Comparison of ENCODE assay signal across 17 cellular contexts in genomic region chr2:106028192-106028591, GRCh38.
DNase-seq lines count a peak whose midpoint lies in the region; FAIRE-seq and TF ChIP-seq lines count a peak whose summit lies in the region.
"Had no signal": no experiment of that assay in that cellular context is flagged by ENCODE, and none has a peak within 500 bp of the region (broad histone marks: within the 10 kb centered on the region; RNA-seq: fewer than 3 reads in every experiment).

No MANE protein-coding gene starts in this region.

- H3K27me3 ChIP-seq in Loucy (ENCODE audit: insufficient read depth, low read length, poor library complexity, severe bottlenecking) (no peaks in the 10 kb centered on the region), bronchial epithelial cell (ENCODE audit: control insufficient read depth, insufficient read depth, low read length) (peaks cover 4% of the 10 kb centered on the region), neuronal stem cell (ENCODE audit: control insufficient read depth in 3 of 3, insufficient read depth in 3 of 3, low read depth in 1 of 3, low read length in 3 of 3) (peaks cover 0 to 8% (median 0%) of the 10 kb centered on the region in 3 experiments), prostate gland (replicated peaks; ENCODE audit: insufficient read depth) (no peaks in the 10 kb centered on the region)
- H3K27me3 ChIP-seq: BLaER1 had no signal

- H3K79me2 ChIP-seq in Loucy (ENCODE audit: insufficient read depth, low read length), result no peaks in the 10 kb centered on the region

- H3K79me1 ChIP-seq in neuronal stem cell (ENCODE audit: low read depth, low read length), result no peaks in the 10 kb centered on the region

- H3K18ac ChIP-seq in neuronal stem cell (ENCODE audit: low read length), result no peak overlapping the region

- H3K27ac Mint-ChIP-seq in activated CD4-positive, alpha-beta T cell treated with anti-CD3 and anti-CD28 coated beads, Interleukin-2, amount 10 ng/mL, durations not matched to agents 7 days and 5 days, result peak overlapping the region; percentile 55
- no peak overlapping the region for H3K27ac Mint-ChIP-seq in mesothelial cell of epicardium

- H3K9ac ChIP-seq in Loucy (ENCODE audit: low read depth, low read length, poor library complexity, severe bottlenecking) (no peak overlapping the region), neuronal stem cell (ENCODE audit: low read depth, low read length, poor library complexity) (no peak overlapping the region)
- H3K9ac ChIP-seq: BLaER1 had no signal

- peaks cover 4% of the 10 kb centered on the region for H3K9me3 Mint-ChIP-seq in activated CD4-positive, alpha-beta T cell treated with anti-CD3 and anti-CD28 coated beads, Interleukin-2, amount 10 ng/mL, durations not matched to agents 7 days and 5 days
- H3K9me3 Mint-ChIP-seq in mesothelial cell of epicardium, result peaks cover 3% of the 10 kb centered on the region

- H3K23ac ChIP-seq in neuronal stem cell (ENCODE audit: low read depth, low read length, poor library complexity), result no peak overlapping the region

- H3K4me3 ChIP-seq in Loucy (ENCODE audit: low read length, poor library complexity, severe bottlenecking), result no peak overlapping the region
- no peak overlapping the region for H3K4me3 ChIP-seq in bronchial epithelial cell (ENCODE audit: low read depth, low read length)
- H3K4me3 ChIP-seq in neuronal stem cell (ENCODE audit: low read length in 2 of 2), result no peak overlapping the region
- no peak overlapping the region for H3K4me3 ChIP-seq in prostate gland
- H3K4me3 ChIP-seq: BLaER1 had no signal

- peaks cover 19% of the 10 kb centered on the region for H3K4me1 Mint-ChIP-seq in activated CD4-positive, alpha-beta T cell treated with anti-CD3 and anti-CD28 coated beads, Interleukin-2, amount 10 ng/mL, durations not matched to agents 7 days and 5 days
- peaks cover 31% of the 10 kb centered on the region for H3K4me1 Mint-ChIP-seq in mesothelial cell of epicardium

- peaks cover 5% of the 10 kb centered on the region for H3K4me1 ChIP-seq in Loucy (ENCODE audit: insufficient read depth, low read length, poor library complexity, severe bottlenecking)
- H3K4me1 ChIP-seq in neuronal stem cell (ENCODE audit: control insufficient read depth in 2 of 2, insufficient read depth in 1 of 2, low read depth in 1 of 2, low read length in 2 of 2), result no peaks in the 10 kb centered on the region
- H3K4me1 ChIP-seq in prostate gland (replicated peaks), result no peaks in the 10 kb centered on the region
- H3K4me1 ChIP-seq: BLaER1 had no signal

- H2BK120ac ChIP-seq in neuronal stem cell (ENCODE audit: low read depth, low read length), result no peak overlapping the region

- peak; percentile 91 for FAIRE-seq in bronchial epithelial cell (lab: Jason Lieb, UNC)
- FAIRE-seq: HepG2 had no signal

- H3K9me2 ChIP-seq in Loucy (replicated peaks; ENCODE audit: low read depth, low read length), result no peaks in the 10 kb centered on the region

- POLR2A ChIA-PET in activated CD4-positive, alpha-beta T cell treated with anti-CD3 and anti-CD28 coated beads, Interleukin-2, amount 10 ng/mL, durations not matched to agents 7 days and 5 days (lab: Charles Lee), result no interaction called here

- no peaks in the 10 kb centered on the region for H4K20me1 ChIP-seq in Loucy (ENCODE audit: insufficient read depth, low read length, poor library complexity, severe bottlenecking)
- H4K20me1 ChIP-seq: BLaER1 had no signal

- no CpG with 5 or more reads among the region's 4 CpGs for WGBS in neuronal stem cell (ENCODE audit: extremely low coverage in 2 of 2, insufficient read length in 2 of 2, insufficient replicate concordance in 1 of 2), 2 donors
- WGBS in prostate gland, result 90% methylated on average over 4 of the region's 4 CpGs

- no peak overlapping the region for H3K27ac ChIP-seq in neuronal stem cell (replicated peaks; ENCODE audit: low read length)
- H3K27ac ChIP-seq in prostate gland, result no peak overlapping the region
- H3K27ac ChIP-seq: BLaER1 had no signal

- no peak for DNase-seq in activated CD4-positive, alpha-beta T cell treated with anti-CD3 and anti-CD28 coated beads, Interleukin-2, amount 10 ng/mL, durations not matched to agents 7 days and 5 days
- no peak for DNase-seq in activated CD4-positive, alpha-beta T cell treated with anti-CD3 and anti-CD28 coated beads for 1 hour
- DNase-seq in bronchial epithelial cell (ENCODE audit: low read depth), result no peak
- DNase-seq in neuronal stem cell (ENCODE audit: low spot score), result no peak
- DNase-seq in prostate gland (ENCODE audit: low spot score), result no peak
- DNase-seq in mesothelial cell of epicardium (ENCODE audit: low spot score in 2 of 2, unreplicated experiment in 2 of 2), result no peak
- DNase-seq in NCI-H187 treated with DMSO at 0.1 percent for 48 hours (lab: John Stamatoyannopoulos, UW), result no peak
- DNase-seq: 8988T, COR-L47, DMS153, H7, NCI-H1105 treated with DMSO at 0.1 percent for 48 hours, NCI-H187, NCI-H774 had no signal

- intact Hi-C loops in prostate gland (cut with DNase I), result loop anchor here (5.0 to 10.0 kb wide), 2 partner anchors 59 to 167 kb away; partner anchors contain the start of gene UXS1

- no peak overlapping the region for H3K4me3 Mint-ChIP-seq in activated CD4-positive, alpha-beta T cell treated with anti-CD3 and anti-CD28 coated beads, Interleukin-2, amount 10 ng/mL, durations not matched to agents 7 days and 5 days
- no peak overlapping the region for H3K4me3 Mint-ChIP-seq in mesothelial cell of epicardium

- TF ChIP-seq CTCF in Loucy (conservative IDR thresholded peaks at IDR 0.05; ENCODE audit: low read length) (no peak), bronchial epithelial cell (IDR thresholded peaks at IDR 0.05; ENCODE audit: insufficient read depth, low read length, severe bottlenecking) (no peak), prostate gland (IDR thresholded peaks at IDR 0.05) (no peak), mesothelial cell of epicardium (IDR thresholded peaks at IDR 0.05; ENCODE audit: unreplicated experiment) (no peak)

- peaks cover 5% of the 10 kb centered on the region for H3K27me3 Mint-ChIP-seq in activated CD4-positive, alpha-beta T cell treated with anti-CD3 and anti-CD28 coated beads, Interleukin-2, amount 10 ng/mL, durations not matched to agents 7 days and 5 days
- H3K27me3 Mint-ChIP-seq in mesothelial cell of epicardium (ENCODE audit: low read depth), result peaks cover 10% of the 10 kb centered on the region

- H3F3A ChIP-seq in Loucy (ENCODE audit: low read depth), result no peaks in the 10 kb centered on the region

- H2BK12ac ChIP-seq in neuronal stem cell (ENCODE audit: low read length), result no peak overlapping the region

- H3K4ac ChIP-seq in neuronal stem cell (ENCODE audit: low read length), result no peak overlapping the region

- CTCF ChIA-PET in activated CD4-positive, alpha-beta T cell treated with anti-CD3 and anti-CD28 coated beads, Interleukin-2, amount 10 ng/mL, durations not matched to agents 7 days and 5 days (lab: Charles Lee), result interaction anchor here (1.6 kb wide), 1 partner anchor 8 kb away, joined by 3 read pairs; no protein-coding TSS in a partner anchor

- H3K14ac ChIP-seq in neuronal stem cell (ENCODE audit: low read length), result no peak overlapping the region

- H3K36me3 ChIP-seq in Loucy (ENCODE audit: insufficient read depth, low read length) (no peaks in the 10 kb centered on the region), bronchial epithelial cell (ENCODE audit: control insufficient read depth, insufficient read depth, low read length) (no peaks in the 10 kb centered on the region), neuronal stem cell (replicated peaks in 1 of 2; ENCODE audit: control insufficient read depth in 2 of 2, insufficient read depth in 2 of 2, low read length in 2 of 2) (no peaks in the 10 kb centered on the region), prostate gland (no peaks in the 10 kb centered on the region)
- H3K36me3 ChIP-seq: BLaER1 had no signal

- TF ChIP-seq POLR2A in prostate gland (IDR thresholded peaks at IDR 0.05), result no peak

- H4K91ac ChIP-seq in neuronal stem cell (ENCODE audit: low read depth, low read length, poor library complexity), result no peak overlapping the region

- H4K8ac ChIP-seq in neuronal stem cell (ENCODE audit: low read depth, low read length), result no peak overlapping the region

- H2AK5ac ChIP-seq in neuronal stem cell (ENCODE audit: low read depth, low read length), result peak overlapping the region; percentile 4

- H2AFZ ChIP-seq in Loucy (ENCODE audit: low read length) (peak overlapping the region; percentile 64; the same call in 1 of the 2 replicates), neuronal stem cell (ENCODE audit: low read length) (no peak overlapping the region)

- H3K36me3 Mint-ChIP-seq in activated CD4-positive, alpha-beta T cell treated with anti-CD3 and anti-CD28 coated beads, Interleukin-2, amount 10 ng/mL, durations not matched to agents 7 days and 5 days (ENCODE audit: low read depth), result peaks cover 2% of the 10 kb centered on the region
- H3K36me3 Mint-ChIP-seq in mesothelial cell of epicardium, result no peaks in the 10 kb centered on the region

- no peak overlapping the region for H2BK15ac ChIP-seq in neuronal stem cell (ENCODE audit: low read length)

- no peak overlapping the region for H2BK5ac ChIP-seq in neuronal stem cell (ENCODE audit: low read length)

- H3K9me3 ChIP-seq in Loucy (ENCODE audit: insufficient read depth, low read depth, low read length), result no peaks in the 10 kb centered on the region
- peaks cover 0 to 1% of the 10 kb centered on the region in 2 donors for H3K9me3 ChIP-seq in neuronal stem cell (replicated peaks in 1 of 2; ENCODE audit: control insufficient read depth in 2 of 2, insufficient read depth in 1 of 2, low read depth in 1 of 2, low read length in 2 of 2)
- H3K9me3 ChIP-seq in prostate gland, result no peaks in the 10 kb centered on the region

- H3K4me2 ChIP-seq in Loucy (ENCODE audit: low read depth, low read length, poor library complexity, severe bottlenecking), result no peak overlapping the region
- H3K4me2 ChIP-seq in neuronal stem cell (ENCODE audit: insufficient read depth, low read length, poor library complexity, severe bottlenecking), result no peak overlapping the region
- H3K4me2 ChIP-seq: BLaER1 had no signal
